19 cellular contexts compared by ENCODE assay signal in the genomic region with DNA sequence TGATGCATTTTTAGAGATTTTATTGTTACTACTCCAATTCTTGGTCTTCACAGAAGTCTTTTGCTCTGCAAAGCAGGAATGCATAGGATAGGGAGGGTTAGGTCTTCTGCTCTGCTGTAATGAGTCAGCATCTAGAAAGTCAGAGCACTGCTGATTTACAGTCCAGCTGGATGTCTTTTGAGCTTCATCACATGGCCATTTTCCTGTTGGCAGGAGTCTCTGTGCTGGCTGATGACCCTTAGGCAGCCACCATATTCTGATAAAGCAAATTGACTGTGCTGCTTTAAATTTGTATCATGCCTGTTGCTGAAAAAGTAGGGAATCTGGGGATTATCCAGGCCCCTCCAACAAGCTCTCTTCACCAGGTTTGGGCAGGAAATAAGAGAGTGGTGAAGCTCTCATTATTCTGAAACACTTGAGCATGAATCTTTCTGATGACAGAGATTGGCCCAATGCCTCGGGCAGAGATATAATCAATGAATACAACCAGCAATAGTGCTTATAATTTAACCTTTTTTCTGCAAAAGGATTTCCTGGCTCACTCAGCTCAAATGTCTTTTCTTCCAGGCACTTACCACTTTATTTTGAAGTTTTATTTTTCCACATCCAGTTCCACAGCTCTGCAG. TPM values are rescaled to one million over a fixed set of nuclear protein-coding genes. Genes with fewer than 3 reads are reported as not detected.
DNase-seq lines count a peak whose midpoint lies in the region; ATAC-seq and TF ChIP-seq lines count a peak whose summit lies in the region.
"Had no signal": no experiment of that assay in that cellular context is flagged by ENCODE, and none has a peak within 500 bp of the region (broad histone marks: within the 10 kb centered on the region; RNA-seq: fewer than 3 reads in every experiment).

No MANE protein-coding gene starts in this region.

- H3K9me3 ChIP-seq in heart left ventricle (peaks cover 0 to 14% (median 7%) of the 10 kb centered on the region in 12 donors), T-helper 17 cell (ENCODE audit: control insufficient read depth, low read length, poor library complexity, severe bottlenecking) (peaks cover 2% of the 10 kb centered on the region), heart right ventricle (peaks cover 0 to 27% (median 12%) of the 10 kb centered on the region in 11 donors)

- peaks cover 36% of the 10 kb centered on the region for H3K4me1 Mint-ChIP-seq in T-helper 17 cell
- peaks cover 15% of the 10 kb centered on the region for H3K4me1 Mint-ChIP-seq in activated T-helper 1 cell treated with anti-CD3 and anti-CD28 coated beads, Interleukin-12 subunit alpha, Interleukin-12 subunit beta, Interleukin-2, Interleukin-4 antibody, amounts not matched to agents 30 ng/mL and 10 ng/mL and 1 ng/mL, durations not matched to agents 14 hours and 24 hours and 36 hours (ENCODE audit: low read depth)

- ATAC-seq in heart left ventricle = peak in 3 of 4 donors; percentile 42 to 61 (median 58)
- no peak for ATAC-seq in T-helper 17 cell
- ATAC-seq in heart right ventricle = peak in 6 of 8 donors; percentile 33 to 68 (median 62)
- no peak for ATAC-seq in GM19455 (IDR thresholded peaks at IDR 0.05; ENCODE audit: unreplicated experiment)
- ATAC-seq: effector memory CD8-positive, alpha-beta T cell; GM12878; left colon had no signal

- no peak for TF ChIP-seq POLR2A in heart left ventricle (IDR thresholded peaks at IDR 0.05)

- peaks cover 0 to 6% (median 0%) of the 10 kb centered on the region in 12 donors for H3K4me1 ChIP-seq in heart left ventricle
- peaks cover 0 to 15% (median 0%) of the 10 kb centered on the region in 9 donors for H3K4me1 ChIP-seq in heart right ventricle

- no peaks in the 10 kb centered on the region for H3K27me3 Mint-ChIP-seq in T-helper 17 cell
- peaks cover 6% of the 10 kb centered on the region for H3K27me3 Mint-ChIP-seq in activated T-helper 1 cell treated with anti-CD3 and anti-CD28 coated beads, Interleukin-12 subunit alpha, Interleukin-12 subunit beta, Interleukin-2, Interleukin-4 antibody, amounts not matched to agents 30 ng/mL and 10 ng/mL and 1 ng/mL, durations not matched to agents 14 hours and 24 hours and 36 hours (ENCODE audit: insufficient read depth)

- H3K36me3 ChIP-seq in heart left ventricle = no peaks in the 10 kb centered on the region
- no peaks in the 10 kb centered on the region for H3K36me3 ChIP-seq in heart right ventricle

- intact Hi-C loops in heart left ventricle (cut with DNase I) (no loop called here), cardiac septum (cut with DNase I) (no loop called here), heart right ventricle (cut with DNase I) (no loop called here)
- intact Hi-C loops in activated T-helper 1 cell treated with anti-CD3 and anti-CD28 coated beads, Interleukin-12 subunit alpha, Interleukin-12 subunit beta, Interleukin-2, Interleukin-4 antibody, amounts not matched to agents 30 ng/mL and 10 ng/mL and 1 ng/mL, durations not matched to agents 14 hours and 24 hours and 36 hours (cut with micrococcal nuclease) = no loop called here

- peaks cover 6% of the 10 kb centered on the region for H3K9me3 Mint-ChIP-seq in activated T-helper 1 cell treated with anti-CD3 and anti-CD28 coated beads, Interleukin-12 subunit alpha, Interleukin-12 subunit beta, Interleukin-2, Interleukin-4 antibody, amounts not matched to agents 30 ng/mL and 10 ng/mL and 1 ng/mL, durations not matched to agents 14 hours and 24 hours and 36 hours

- H3K27me3 ChIP-seq in heart left ventricle = peaks cover 0 to 6% (median 0%) of the 10 kb centered on the region in 9 donors
- peaks cover 0 to 12% (median 6%) of the 10 kb centered on the region in 7 donors for H3K27me3 ChIP-seq in heart right ventricle

- peak overlapping the region; percentile 68 for H3K27ac Mint-ChIP-seq in T-helper 17 cell
- no peak overlapping the region for H3K27ac Mint-ChIP-seq in activated T-helper 1 cell treated with anti-CD3 and anti-CD28 coated beads, Interleukin-12 subunit alpha, Interleukin-12 subunit beta, Interleukin-2, Interleukin-4 antibody, amounts not matched to agents 30 ng/mL and 10 ng/mL and 1 ng/mL, durations not matched to agents 14 hours and 24 hours and 36 hours
- H3K27ac Mint-ChIP-seq: effector memory CD8-positive, alpha-beta T cell had no signal

- DNase-seq in heart left ventricle = no peak
- no peak for DNase-seq in cardiac septum (ENCODE audit: low spot score)
- no peak for DNase-seq in T-helper 17 cell
- DNase-seq in heart right ventricle = no peak
- peak; percentile 23 for DNase-seq in stromal cell of bone marrow (ENCODE audit: low read depth)
- no peak for DNase-seq in NCI-H128 (lab: John Stamatoyannopoulos, UW; ENCODE audit: unreplicated experiment)
- DNase-seq in activated T-helper 1 cell treated with anti-CD3 and anti-CD28 coated beads, Interleukin-12 subunit alpha, Interleukin-12 subunit beta, Interleukin-2, Interleukin-4 antibody, amounts not matched to agents 30 ng/mL and 10 ng/mL and 1 ng/mL, durations not matched to agents 14 hours and 24 hours and 36 hours (ENCODE audit: low spot score) = no peak
- DNase-seq: activated CD4-positive, alpha-beta T cell treated with anti-CD3 and anti-CD28 coated beads, Interleukin-2, amount 50 U/mL, for 4 hours; activated T-cell treated with anti-CD3 and anti-CD28 coated beads, Interleukin-2, amount 50 U/mL, for 48 hours; CD4-positive, CD25-positive, alpha-beta regulatory T cell; effector memory CD8-positive, alpha-beta T cell; EL; left colon; NCI-H2029 treated with DMSO at 0.1 percent for 48 hours; NCI-H69; PC-9; stimulated activated CD4-positive, alpha-beta T cell treated with anti-CD3 and anti-CD28 coated beads, Interleukin-2, amount 100 ng/mL, for 48 hours had no signal

- no peak overlapping the region for H3K27ac ChIP-seq in heart left ventricle
- no peak overlapping the region for H3K27ac ChIP-seq in heart right ventricle
- H3K27ac ChIP-seq: PC-9 had no signal

- H3K4me3 Mint-ChIP-seq in T-helper 17 cell = no peak overlapping the region
- no peak overlapping the region for H3K4me3 Mint-ChIP-seq in activated T-helper 1 cell treated with anti-CD3 and anti-CD28 coated beads, Interleukin-12 subunit alpha, Interleukin-12 subunit beta, Interleukin-2, Interleukin-4 antibody, amounts not matched to agents 30 ng/mL and 10 ng/mL and 1 ng/mL, durations not matched to agents 14 hours and 24 hours and 36 hours
- H3K4me3 Mint-ChIP-seq: effector memory CD8-positive, alpha-beta T cell had no signal

- WGBS in heart left ventricle, 4 donors = 35 to 58% (median 52%) methylated on average over 1 of the region's 1 CpG
- WGBS in heart right ventricle, 2 donors = 36 to 42% methylated on average over 1 of the region's 1 CpG

- TF ChIP-seq CTCF in heart left ventricle (IDR thresholded peaks at IDR 0.05) (no peak), heart right ventricle (IDR thresholded peaks at IDR 0.05) (no peak)

- H3K4me3 ChIP-seq in heart left ventricle (no peak overlapping the region), heart right ventricle (no peak overlapping the region)
- H3K4me3 ChIP-seq: GM12878, PC-9 had no signal

- H3K36me3 Mint-ChIP-seq in T-helper 17 cell (ENCODE audit: low read depth) = no peaks in the 10 kb centered on the region
- no peaks in the 10 kb centered on the region for H3K36me3 Mint-ChIP-seq in activated T-helper 1 cell treated with anti-CD3 and anti-CD28 coated beads, Interleukin-12 subunit alpha, Interleukin-12 subunit beta, Interleukin-2, Interleukin-4 antibody, amounts not matched to agents 30 ng/mL and 10 ng/mL and 1 ng/mL, durations not matched to agents 14 hours and 24 hours and 36 hours (ENCODE audit: low read depth)
- H3K36me3 Mint-ChIP-seq: CD4-positive, CD25-positive, alpha-beta regulatory T cell had no signal

RNA-seq across cellular contexts. Expression of a gene that starts 9.7 kb away (rescaled TPM):
- total RNA-seq in heart left ventricle (10 to 100 TPM; 35.9 to 64.7 (median 56.0) TPM), cardiac septum (41.3 TPM), T-helper 17 cell (100 to 1,000 TPM; 129 to 139 TPM), heart right ventricle (10 to 100 TPM; 34.8 to 63.2 (median 53.8) TPM)
- polyA plus RNA-seq in heart left ventricle (10 to 100 TPM; 18.7 to 26.8 TPM), heart right ventricle (10 to 100 TPM; 18.2 to 23.4 TPM)
- total RNA-seq in activated T-helper 1 cell treated with anti-CD3 and anti-CD28 coated beads, Interleukin-12 subunit alpha, Interleukin-12 subunit beta, Interleukin-2, Interleukin-4 antibody, amounts not matched to agents 30 ng/mL and 10 ng/mL and 1 ng/mL, durations not matched to agents 14 hours and 24 hours and 36 hours = 36.8 and 42.5 TPM in 2 replicates

Comparison
In these comparisons a context has a peak if more than half of its experiments do, and no peak if none do; other contexts are left out.
1. ATAC-seq: peak in heart left ventricle (3 of 4) and heart right ventricle (6 of 8); none in T-helper 17 cell (single experiment) and GM19455 (single experiment).